ENCODE assay signal across 15 cellular contexts in the genomic region with DNA sequence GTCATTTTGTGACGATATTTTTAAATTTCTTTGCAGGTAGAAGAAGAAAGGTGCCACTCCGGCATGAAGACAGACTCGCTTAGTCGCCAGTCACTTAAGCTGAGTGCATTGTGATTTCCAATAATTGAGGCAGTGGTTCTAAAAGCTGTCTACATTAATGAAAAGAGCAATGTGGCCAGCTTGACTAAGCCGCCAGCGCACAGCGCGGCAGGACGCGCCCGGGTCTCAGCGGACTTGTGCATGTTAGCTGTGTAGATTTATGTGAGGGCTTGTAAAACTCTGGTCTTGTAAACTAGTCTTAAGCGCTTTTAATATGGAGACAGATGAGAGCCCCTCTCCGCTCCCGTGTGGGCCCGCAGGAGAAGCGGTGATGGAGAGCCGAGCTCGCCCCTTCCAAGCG. TPM values are rescaled to one million over a fixed set of nuclear protein-coding genes. Genes with fewer than 3 reads are reported as not detected.
A peak's percentile ranks its signal among the peaks of the same experiment; 100 is the strongest.
DNase-seq lines count a peak whose midpoint lies in the region; ATAC-seq and TF ChIP-seq lines count a peak whose summit lies in the region.
"Had no signal": no experiment of that assay in that cellular context is flagged by ENCODE, and none has a peak within 500 bp of the region (broad histone marks: within the 10 kb centered on the region; RNA-seq: fewer than 3 reads in every experiment).

No MANE protein-coding gene starts in this region.

- DNase-seq in natural killer cell treated with Interleukin-12 subunit alpha and Interleukin-12 subunit beta and Interleukin-15 and Interleukin-18, amount 100 ng/mL, for 72 hours (ENCODE audit: low spot score) = peak; percentile 20
- no peak for DNase-seq in natural killer cell
- no peak for DNase-seq in central memory CD8-positive, alpha-beta T cell (ENCODE audit: low spot score in 2 of 2)
- DNase-seq in mesothelial cell of epicardium (ENCODE audit: low spot score in 2 of 2, unreplicated experiment in 2 of 2) = no peak
- DNase-seq in T-helper 1 cell = no peak
- DNase-seq in central memory CD4-positive, alpha-beta T cell = no peak
- DNase-seq: CD8-positive, alpha-beta T cell; DMS53; EL; KG1; MV-4-11; NCI-H1930; NCI-H226; SIG-M5 had no signal

- peaks cover 51 to 59% of the 10 kb centered on the region in 2 donors for H3K4me1 Mint-ChIP-seq in natural killer cell treated with Interleukin-12 subunit alpha and Interleukin-12 subunit beta and Interleukin-15 and Interleukin-18, amount 100 ng/mL, for 72 hours (ENCODE audit: low read depth in 2 of 2)
- H3K4me1 Mint-ChIP-seq in natural killer cell (peaks cover 58 to 59% of the 10 kb centered on the region in 2 donors), mesothelial cell of epicardium (peaks cover 44% of the 10 kb centered on the region)
- H3K4me1 Mint-ChIP-seq in central memory CD8-positive, alpha-beta T cell = peaks cover 94% of the 10 kb centered on the region

- no peak overlapping the region for H3K27ac Mint-ChIP-seq in natural killer cell treated with Interleukin-12 subunit alpha and Interleukin-12 subunit beta and Interleukin-15 and Interleukin-18, amount 100 ng/mL, for 72 hours
- no peak overlapping the region for H3K27ac Mint-ChIP-seq in natural killer cell
- peak overlapping the region; percentile 25 for H3K27ac Mint-ChIP-seq in central memory CD8-positive, alpha-beta T cell (ENCODE audit: low read depth)
- H3K27ac Mint-ChIP-seq in mesothelial cell of epicardium = peak overlapping the region; percentile 57
- H3K27ac Mint-ChIP-seq: CD8-positive, alpha-beta T cell had no signal

- intact Hi-C loops in natural killer cell (cut with micrococcal nuclease) = no loop called here

- no peaks in the 10 kb centered on the region for H3K27me3 Mint-ChIP-seq in natural killer cell treated with Interleukin-12 subunit alpha and Interleukin-12 subunit beta and Interleukin-15 and Interleukin-18, amount 100 ng/mL, for 72 hours
- H3K27me3 Mint-ChIP-seq in natural killer cell (ENCODE audit: low read depth in 2 of 2) (no peaks in the 10 kb centered on the region), mesothelial cell of epicardium (ENCODE audit: low read depth) (no peaks in the 10 kb centered on the region)
- H3K27me3 Mint-ChIP-seq in central memory CD8-positive, alpha-beta T cell = no peaks in the 10 kb centered on the region

- no peaks in the 10 kb centered on the region for H3K9me3 Mint-ChIP-seq in natural killer cell treated with Interleukin-12 subunit alpha and Interleukin-12 subunit beta and Interleukin-15 and Interleukin-18, amount 100 ng/mL, for 72 hours
- H3K9me3 Mint-ChIP-seq in natural killer cell (no peaks in the 10 kb centered on the region), mesothelial cell of epicardium (no peaks in the 10 kb centered on the region)
- H3K9me3 Mint-ChIP-seq in central memory CD8-positive, alpha-beta T cell = no peaks in the 10 kb centered on the region
- H3K9me3 Mint-ChIP-seq: CD8-positive, alpha-beta T cell had no signal

- no peak overlapping the region for H3K4me3 Mint-ChIP-seq in natural killer cell treated with Interleukin-12 subunit alpha and Interleukin-12 subunit beta and Interleukin-15 and Interleukin-18, amount 100 ng/mL, for 72 hours
- H3K4me3 Mint-ChIP-seq in natural killer cell = no peak overlapping the region
- no peak overlapping the region for H3K4me3 Mint-ChIP-seq in central memory CD8-positive, alpha-beta T cell
- no peak overlapping the region for H3K4me3 Mint-ChIP-seq in mesothelial cell of epicardium
- H3K4me3 Mint-ChIP-seq: CD8-positive, alpha-beta T cell had no signal

- peaks cover 21% of the 10 kb centered on the region for H3K36me3 Mint-ChIP-seq in natural killer cell treated with Interleukin-12 subunit alpha and Interleukin-12 subunit beta and Interleukin-15 and Interleukin-18, amount 100 ng/mL, for 72 hours
- H3K36me3 Mint-ChIP-seq in natural killer cell = no peaks in the 10 kb centered on the region
- H3K36me3 Mint-ChIP-seq in central memory CD8-positive, alpha-beta T cell (ENCODE audit: insufficient read depth) = peaks cover 38% of the 10 kb centered on the region
- H3K36me3 Mint-ChIP-seq in mesothelial cell of epicardium = peaks cover 30% of the 10 kb centered on the region

- ATAC-seq in natural killer cell treated with Interleukin-12 subunit alpha and Interleukin-12 subunit beta and Interleukin-15 and Interleukin-18, amount 100 ng/mL, for 72 hours = no peak
- no peak for ATAC-seq in natural killer cell
- no peak for ATAC-seq in central memory CD8-positive, alpha-beta T cell (replicated peaks; ENCODE audit: extremely low read depth, poor library complexity, severe bottlenecking)
- ATAC-seq in GM21526 (IDR thresholded peaks at IDR 0.05; ENCODE audit: low FRiP score, unreplicated experiment) = no peak
- ATAC-seq: CD8-positive, alpha-beta T cell had no signal

- no peak for TF ChIP-seq CTCF in natural killer cell (IDR thresholded peaks at IDR 0.05)
- TF ChIP-seq CTCF in mesothelial cell of epicardium (IDR thresholded peaks at IDR 0.05; ENCODE audit: unreplicated experiment) = no peak

RNA-seq across cellular contexts. Expression of gene DGCR8, which starts 5.6 kb away (rescaled TPM):
- 10 to 100 TPM; 60.1 to 89.5 TPM for total RNA-seq in natural killer cell treated with Interleukin-12 subunit alpha and Interleukin-12 subunit beta and Interleukin-15 and Interleukin-18, amount 100 ng/mL, for 72 hours
- total RNA-seq in natural killer cell (10 to 100 TPM; 45.3 to 64.7 (median 64.0) TPM), mesothelial cell of epicardium (69.4 to 72.3 TPM (median 71.5 TPM) in 3 replicates)

RNA-seq across cellular contexts. Expression of gene RANBP1, which starts 30.3 kb away (rescaled TPM):
- 100 to 1,000 TPM; 236 to 499 TPM for total RNA-seq in natural killer cell treated with Interleukin-12 subunit alpha and Interleukin-12 subunit beta and Interleukin-15 and Interleukin-18, amount 100 ng/mL, for 72 hours
- total RNA-seq in natural killer cell = 10 to 100 TPM; 54.0 to 61.0 (median 56.3) TPM
- 154 to 155 TPM (median 154 TPM) in 3 replicates for total RNA-seq in mesothelial cell of epicardium

RNA-seq across cellular contexts. Expression of gene TRMT2A, which starts 31.4 kb away (rescaled TPM):
- total RNA-seq in natural killer cell treated with Interleukin-12 subunit alpha and Interleukin-12 subunit beta and Interleukin-15 and Interleukin-18, amount 100 ng/mL, for 72 hours = 100 to 1,000 TPM; 107 to 166 TPM
- total RNA-seq in natural killer cell (100 to 1,000 TPM in 1 of 3 donors, 10 to 100 TPM in 2; 86.4 to 104 (median 86.5) TPM), mesothelial cell of epicardium (68.7 to 78.1 TPM (median 76.0 TPM) in 3 replicates)

RNA-seq across cellular contexts. Expression of gene ZDHHC8, which starts 46.0 kb away (rescaled TPM):
- 100 to 1,000 TPM in 1 of 2 donors, 10 to 100 TPM in 1; 53.9 to 124 TPM for total RNA-seq in natural killer cell treated with Interleukin-12 subunit alpha and Interleukin-12 subunit beta and Interleukin-15 and Interleukin-18, amount 100 ng/mL, for 72 hours
- 10 to 100 TPM; 64.0 to 75.6 (median 65.3) TPM for total RNA-seq in natural killer cell
- total RNA-seq in mesothelial cell of epicardium = 82.4 to 86.2 TPM (median 82.4 TPM) in 3 replicates

Comparison
In these comparisons a context has a peak if more than half of its experiments do, and no peak if none do; other contexts are left out.
1. H3K27ac Mint-ChIP-seq: peak in central memory CD8-positive, alpha-beta T cell (single experiment) and mesothelial cell of epicardium (single experiment); none in natural killer cell treated with Interleukin-12 subunit alpha and Interleukin-12 subunit beta and Interleukin-15 and Interleukin-18, amount 100 ng/mL, for 72 hours (0 of 2) and natural killer cell (0 of 2).